In genomic region chr9:107528686-107529085, GRCh38 we compare ENCODE assay signal across 7 cellular contexts.
"Had no signal": no experiment of that assay in that cellular context is flagged by ENCODE, and none has a peak within 500 bp of the region (broad histone marks: within the 10 kb centered on the region; RNA-seq: fewer than 3 reads in every experiment).

No MANE protein-coding gene starts in this region.

- H3K36me3 Mint-ChIP-seq: IgD-negative memory B cell had no signal

- H3K27me3 Mint-ChIP-seq: IgD-negative memory B cell had no signal

- H3K9me3 Mint-ChIP-seq: IgD-negative memory B cell had no signal

- H3K4me3 ChIP-seq: K562 had no signal

- H3K27ac Mint-ChIP-seq: IgD-negative memory B cell had no signal

- H3K27ac ChIP-seq: HL-60 had no signal

- ATAC-seq: HepG2, K562 had no signal

- DNase-seq: IMR-90, KBM-7, KG1 had no signal
